In genomic region chr20:40953856-40954255, GRCh38 we compare ENCODE assay signal across 18 cellular contexts.
DNase-seq lines count a peak whose midpoint lies in the region; ATAC-seq and TF ChIP-seq lines count a peak whose summit lies in the region.
"Had no signal": no experiment of that assay in that cellular context is flagged by ENCODE, and none has a peak within 500 bp of the region (broad histone marks: within the 10 kb centered on the region; RNA-seq: fewer than 3 reads in every experiment).

No MANE protein-coding gene starts in this region.

- no peak overlapping the region for H3K9ac ChIP-seq in IMR-90 (ENCODE audit: low read depth, low read length)

- no peak overlapping the region for H3K23ac ChIP-seq in IMR-90 (ENCODE audit: low read depth, low read length)

- no peaks in the 10 kb centered on the region for H3K79me2 ChIP-seq in GM23338 (replicated peaks; ENCODE audit: insufficient read depth)

- H3K79me1 ChIP-seq in IMR-90 (ENCODE audit: low read depth in 1 of 2, low read length in 2 of 2): no peaks in the 10 kb centered on the region

- H3K4me2 ChIP-seq in IMR-90 (ENCODE audit: low read depth, low read length): no peak overlapping the region
- no peak overlapping the region for H3K4me2 ChIP-seq in GM23338
- H3K4me2 ChIP-seq: PC-9 had no signal

- H4K5ac ChIP-seq in IMR-90 (ENCODE audit: low read depth, low read length): no peak overlapping the region

- no peak for TF ChIP-seq CTCF in BJ (IDR thresholded peaks at IDR 0.05; ENCODE audit: insufficient read depth, low read depth, low read length)
- TF ChIP-seq CTCF in IMR-90 (conservative IDR thresholded peaks at IDR 0.05; ENCODE audit: low read depth, low read length): no peak
- TF ChIP-seq CTCF in choroid plexus epithelial cell (conservative IDR thresholded peaks at IDR 0.05; ENCODE audit: low read depth, low read length): no peak
- TF ChIP-seq CTCF in sigmoid colon (IDR thresholded peaks at IDR 0.05): no peak
- TF ChIP-seq CTCF in GM23338 (conservative IDR thresholded peaks at IDR 0.05; ENCODE audit: low read depth in 2 of 2): no peak

- H3K27ac Mint-ChIP-seq in GM23338: no peak overlapping the region
- no peak overlapping the region for H3K27ac Mint-ChIP-seq in naive thymus-derived CD8-positive, alpha-beta T cell
- H3K27ac Mint-ChIP-seq: activated CD4-positive, alpha-beta T cell treated with anti-CD3 and anti-CD28 coated beads, Interleukin-2, amount 10 ng/mL, durations not matched to agents 7 days and 5 days had no signal

- H4K20me1 ChIP-seq in IMR-90 (ENCODE audit: insufficient read depth, low read length) (no peaks in the 10 kb centered on the region), GM23338 (replicated peaks; ENCODE audit: insufficient read depth) (no peaks in the 10 kb centered on the region)

- POLR2A ChIA-PET in BJ (lab: Charles Lee) (no interaction called here), IMR-90 (lab: Charles Lee; ENCODE audit: unreplicated experiment) (no interaction called here)
- POLR2A ChIA-PET in naive thymus-derived CD8-positive, alpha-beta T cell (lab: Charles Lee): no interaction called here

- H3K27me3 Mint-ChIP-seq in GM23338 (ENCODE audit: insufficient read depth, low read depth, poor library complexity): peaks cover 6% of the 10 kb centered on the region
- H3K27me3 Mint-ChIP-seq in naive thymus-derived CD8-positive, alpha-beta T cell: peaks cover 0 to 3% (median 2%) of the 10 kb centered on the region in 5 donors

- no peak overlapping the region for H4K8ac ChIP-seq in IMR-90 (ENCODE audit: low read depth in 2 of 2, low read length in 2 of 2)

- H3K27ac ChIP-seq in IMR-90 (ENCODE audit: insufficient read depth, low read length): no peak overlapping the region
- H3K27ac ChIP-seq in sigmoid colon: no peak overlapping the region
- no peak overlapping the region for H3K27ac ChIP-seq in GM23338 (ENCODE audit: low read depth)
- H3K27ac ChIP-seq: C4-2B, colonic mucosa, neutrophil, PC-9, right lobe of liver had no signal

- H2BK5ac ChIP-seq in IMR-90 (ENCODE audit: low read depth, low read length, poor library complexity, severe bottlenecking): no peak overlapping the region

- 100% methylated on average over 2 of the region's 5 CpGs; no CpG with 5 or more reads in 1 of the 2 experiments for WGBS in IMR-90 (ENCODE audit: extremely low coverage in 2 of 2, insufficient read length in 1 of 2), 2 experiments
- whole genome bisulfite sequencing in sigmoid colon, 2 donors: 87 to 88% methylated on average over 5 of the region's 5 CpGs

- no peak for TF ChIP-seq EP300 in sigmoid colon (IDR thresholded peaks at IDR 0.05)

- CTCF ChIA-PET in BJ (lab: Yijun Ruan, JAX) (interaction anchor here (1.0 to 3.9 kb wide), 4 partner anchors 9 to 157 kb away, joined by 3 to 33 read pairs (median 10); no protein-coding TSS in a partner anchor), IMR-90 (lab: Yijun Ruan, JAX) (interaction anchor here (0.6 to 0.9 kb wide), 2 partner anchors 8 to 15 kb away, joined by 4 to 5 read pairs; no protein-coding TSS in a partner anchor)

- TF ChIP-seq POLR2A in IMR-90 (IDR thresholded peaks at IDR 0.05; ENCODE audit: low read depth, low read length) (no peak), sigmoid colon (IDR thresholded peaks at IDR 0.05) (no peak)

- no peak overlapping the region for H3K4me3 ChIP-seq in BJ (ENCODE audit: low read depth, low read length)
- no peak overlapping the region for H3K4me3 ChIP-seq in IMR-90 (ENCODE audit: insufficient read depth, low read depth, low read length)
- no peak overlapping the region for H3K4me3 ChIP-seq in choroid plexus epithelial cell (ENCODE audit: low read depth, low read length)
- no peak overlapping the region for H3K4me3 ChIP-seq in sigmoid colon
- no peak overlapping the region for H3K4me3 ChIP-seq in GM23338
- H3K4me3 ChIP-seq: colonic mucosa, PC-9, right lobe of liver had no signal

- H3K18ac ChIP-seq in IMR-90 (ENCODE audit: low read depth, low read length): no peak overlapping the region

- in situ Hi-C loops in IMR-90 (cut with MboI; ENCODE audit: low sequenced_read_pairs): loop anchor here (25.0 kb wide), 2 partner anchors 658 to 1092 kb away; partner anchors contain the start of gene CHD6

- peak overlapping the region; percentile 49 for H2AFZ ChIP-seq in IMR-90 (replicated peaks; ENCODE audit: low read length, poor library complexity)
- no peak overlapping the region for H2AFZ ChIP-seq in GM23338
- H2AFZ ChIP-seq: PC-9 had no signal

- no peak overlapping the region for H2BK120ac ChIP-seq in IMR-90 (ENCODE audit: low read depth, low read length)

- DNase-seq in BJ (ENCODE audit: low read depth) (peak; percentile 9), IMR-90 (peak; percentile 49), choroid plexus epithelial cell (ENCODE audit: low read depth) (peak; percentile 74), sigmoid colon (peak; percentile 13), GM23338 (ENCODE audit: low spot score) (no peak), AG20443 (ENCODE audit: low spot score) (no peak)
- DNase-seq in activated effector memory CD4-positive, alpha-beta T cell treated with Interleukin-2 at 50 U/mL for 16 hours: no peak
- DNase-seq in naive thymus-derived CD8-positive, alpha-beta T cell: no peak
- DNase-seq: activated CD4-positive, alpha-beta T cell treated with anti-CD3 and anti-CD28 coated beads, Interleukin-2, amount 10 ng/mL, durations not matched to agents 7 days and 5 days; DMS53; NCI-H1092; right lobe of liver; stimulated activated CD4-positive, alpha-beta T cell treated with anti-CD3 and anti-CD28 coated beads, Interleukin-4, amount 100 ng/mL, for 1 hour had no signal

- no peaks in the 10 kb centered on the region; the same call in 1 of the 3 replicates for H3K4me1 Mint-ChIP-seq in GM23338
- H3K4me1 Mint-ChIP-seq in naive thymus-derived CD8-positive, alpha-beta T cell: peaks cover 0 to 4% (median under 1%) of the 10 kb centered on the region in 4 donors
- H3K4me1 Mint-ChIP-seq: activated CD4-positive, alpha-beta T cell treated with anti-CD3 and anti-CD28 coated beads, Interleukin-2, amount 10 ng/mL, durations not matched to agents 7 days and 5 days had no signal

- no peaks in the 10 kb centered on the region; the same call in 1 of the 2 replicates for H3K4me1 ChIP-seq in IMR-90 (ENCODE audit: control insufficient read depth, insufficient read depth, low read length)
- no peaks in the 10 kb centered on the region for H3K4me1 ChIP-seq in sigmoid colon
- peaks cover 6% of the 10 kb centered on the region; the same call in 1 of the 2 replicates for H3K4me1 ChIP-seq in GM23338 (ENCODE audit: insufficient read depth)
- H3K4me1 ChIP-seq: colonic mucosa, right lobe of liver had no signal

- H3K36me3 Mint-ChIP-seq in GM23338 (ENCODE audit: low read depth): no peaks in the 10 kb centered on the region
- H3K36me3 Mint-ChIP-seq in naive thymus-derived CD8-positive, alpha-beta T cell: no peaks in the 10 kb centered on the region

- H3K9me3 ChIP-seq in IMR-90 (ENCODE audit: control insufficient read depth, insufficient read depth, low read length) (peaks cover 5% of the 10 kb centered on the region; the same call in 1 of the 2 replicates), sigmoid colon (peaks cover 0 to 4% (median 0%) of the 10 kb centered on the region in 4 donors)
- H3K9me3 ChIP-seq: colonic mucosa, neutrophil, right lobe of liver had no signal

- no peak overlapping the region for H2BK15ac ChIP-seq in IMR-90 (ENCODE audit: low read depth, low read length)

- peak; percentile 48; the same call in 1 of the 2 replicates for ATAC-seq in IMR-90 (ENCODE audit: low read depth)
- ATAC-seq in GM23338: no peak
- no peak for ATAC-seq in naive thymus-derived CD8-positive, alpha-beta T cell
- ATAC-seq: right lobe of liver, SK-N-SH treated with all-trans-retinoic acid at 6 μM for 48 hours had no signal

- H3K36me3 ChIP-seq in BJ (ENCODE audit: control insufficient read depth, insufficient read depth, low read length) (no peaks in the 10 kb centered on the region), IMR-90 (ENCODE audit: control insufficient read depth, insufficient read depth, low read length) (no peaks in the 10 kb centered on the region), sigmoid colon (no peaks in the 10 kb centered on the region), GM23338 (ENCODE audit: insufficient read depth) (no peaks in the 10 kb centered on the region)
- H3K36me3 ChIP-seq: colonic mucosa, neutrophil, right lobe of liver had no signal

- H4K91ac ChIP-seq in IMR-90 (ENCODE audit: insufficient read depth, low read depth, low read length): no peak overlapping the region

- no peak overlapping the region for H3K4ac ChIP-seq in IMR-90 (ENCODE audit: low read depth, low read length)

- H3K9me3 Mint-ChIP-seq in GM23338: no peaks in the 10 kb centered on the region; the same call in 2 of the 3 replicates
- peaks cover 0 to 2% (median 0%) of the 10 kb centered on the region in 9 donors for H3K9me3 Mint-ChIP-seq in naive thymus-derived CD8-positive, alpha-beta T cell

- H3K4me3 Mint-ChIP-seq in GM23338: no peak overlapping the region
- no peak overlapping the region for H3K4me3 Mint-ChIP-seq in naive thymus-derived CD8-positive, alpha-beta T cell
- H3K4me3 Mint-ChIP-seq: activated CD4-positive, alpha-beta T cell treated with anti-CD3 and anti-CD28 coated beads, Interleukin-2, amount 10 ng/mL, durations not matched to agents 7 days and 5 days had no signal

- no peaks in the 10 kb centered on the region for H3F3A ChIP-seq in GM23338 (replicated peaks; ENCODE audit: low read depth)

- H3K9me2 ChIP-seq in GM23338 (ENCODE audit: insufficient read depth): no peaks in the 10 kb centered on the region; the same call in 1 of the 2 replicates

- no TSS peak for BruUV-seq in IMR-90 (replicated peaks; lab: Mats Ljungman, UMichigan)

- H3K27me3 ChIP-seq in BJ (ENCODE audit: control insufficient read depth, insufficient read depth, low read length): no peaks in the 10 kb centered on the region
- no peaks in the 10 kb centered on the region for H3K27me3 ChIP-seq in IMR-90 (ENCODE audit: control insufficient read depth, insufficient read depth, low read length)
- H3K27me3 ChIP-seq in sigmoid colon: peaks cover 0 to 8% (median 0%) of the 10 kb centered on the region in 3 donors
- H3K27me3 ChIP-seq in GM23338 (ENCODE audit: insufficient read depth): no peaks in the 10 kb centered on the region
- H3K27me3 ChIP-seq: colonic mucosa, right lobe of liver had no signal

- H2AK9ac ChIP-seq in IMR-90 (replicated peaks; ENCODE audit: low read depth, low read length, poor library complexity): no peak overlapping the region

- TF ChIP-seq RAD21 in IMR-90 (IDR thresholded peaks at IDR 0.05; ENCODE audit: low read length): no peak

- no peak overlapping the region for H3K56ac ChIP-seq in IMR-90 (ENCODE audit: extremely low read depth, insufficient read depth, low read length)

- no peaks in the 10 kb centered on the region for H3K9me1 ChIP-seq in IMR-90 (ENCODE audit: insufficient read depth, low read length)

- intact Hi-C loops in IMR-90 (cut with micrococcal nuclease): no loop called here
- intact Hi-C loops in sigmoid colon (cut with DNase I): no loop called here

- H2BK20ac ChIP-seq in IMR-90 (ENCODE audit: low read depth, low read length): no peak overlapping the region

- no peak overlapping the region for H2AK5ac ChIP-seq in IMR-90 (ENCODE audit: low read depth, low read length)

- H3K14ac ChIP-seq in IMR-90 (replicated peaks; ENCODE audit: low read depth, low read length): no peak overlapping the region

- dilution Hi-C loops in IMR-90 (cut with HindIII; ENCODE audit: low sequenced_read_pairs, unreplicated experiment): no loop called here

Comparison
In these comparisons a context has a peak if more than half of its experiments do, and no peak if none do; other contexts are left out.
1. DNase-seq: peak in BJ (single experiment), IMR-90 (single experiment), choroid plexus epithelial cell (single experiment) and sigmoid colon (single experiment); none in GM23338 (single experiment), activated effector memory CD4-positive, alpha-beta T cell treated with Interleukin-2 at 50 U/mL for 16 hours (single experiment), naive thymus-derived CD8-positive, alpha-beta T cell (0 of 10) and AG20443 (single experiment).